17 cellular contexts compared by ENCODE assay signal in the genomic region with DNA sequence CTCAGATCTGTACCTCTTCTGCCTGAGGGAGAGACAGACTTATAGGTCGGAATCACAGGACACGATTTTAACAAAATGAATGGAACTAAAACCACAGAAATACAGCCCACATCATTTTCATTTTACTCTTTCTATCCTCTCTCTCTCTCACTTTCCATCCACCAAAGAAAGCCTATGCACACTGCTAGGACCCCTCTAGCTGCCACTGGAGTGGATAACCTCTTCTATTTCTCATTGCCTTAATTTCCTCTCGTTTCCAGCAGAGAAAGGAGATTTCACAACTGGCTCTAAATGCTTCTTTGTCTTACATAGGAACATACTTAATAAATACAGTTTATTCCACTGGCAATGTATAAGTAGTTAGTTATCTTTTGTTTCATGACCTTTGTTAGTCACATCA.
"Had no signal": no experiment of that assay in that cellular context is flagged by ENCODE, and none has a peak within 500 bp of the region (broad histone marks: within the 10 kb centered on the region; RNA-seq: fewer than 3 reads in every experiment).

No MANE protein-coding gene starts in this region.

- DNase-seq: activated CD4-positive, alpha-beta T cell treated with anti-CD3 and anti-CD28 coated beads, Interleukin-2, amount 50 U/mL, for 4 hours; activated CD4-positive, CD25-positive, alpha-beta regulatory T cell; activated CD8-positive, alpha-beta memory T cell treated with anti-CD3 and anti-CD28 coated beads, Interleukin-2, amount 10 ng/mL, durations not matched to agents 7 days and 5 days; activated effector memory CD4-positive, alpha-beta T cell treated with anti-CD3 and anti-CD28 coated beads, Interleukin-2, amount 50 U/mL, for 16 hours; activated T-cell treated with anti-CD3 and anti-CD28 coated beads, Interleukin-2, amount 50 U/mL, for 24 hours; amygdala; naive thymus-derived CD4-positive, alpha-beta T cell; nucleus accumbens; right lobe of liver; spleen; stimulated activated CD4-positive, alpha-beta T cell treated with anti-CD3 and anti-CD28 coated beads, Interleukin-2, amount 100 ng/mL, for 24 hours; stimulated activated naive B cell treated with anti-CD40 and anti-IgM and Interleukin-4, amounts not matched to agents 10 μg/mL and 1 μg/mL and 100 μg/mL, for 72 hours; substantia nigra; T-helper 17 cell; trophoblast cell had no signal

- H3K4me3 ChIP-seq: lung, prostate gland, right lobe of liver, spleen had no signal

- ATAC-seq: activated CD8-positive, alpha-beta memory T cell treated with anti-CD3 and anti-CD28 coated beads, Interleukin-2, amount 10 ng/mL, durations not matched to agents 7 days and 5 days; naive thymus-derived CD4-positive, alpha-beta T cell; stimulated activated naive B cell treated with anti-CD40 and anti-IgM and Interleukin-4, amounts not matched to agents 10 μg/mL and 1 μg/mL and 100 μg/mL, for 72 hours; T-helper 17 cell had no signal

- H3K27ac ChIP-seq: prostate gland, right lobe of liver, spleen had no signal

- H3K9me3 ChIP-seq: prostate gland, right lobe of liver had no signal

- H3K4me1 ChIP-seq: prostate gland, right lobe of liver, spleen had no signal

- H3K27me3 ChIP-seq: right lobe of liver, spleen had no signal

- H3K36me3 ChIP-seq: prostate gland, right lobe of liver, spleen had no signal
